Comparison of ENCODE assay signal across 16 cellular contexts in the genomic region with DNA sequence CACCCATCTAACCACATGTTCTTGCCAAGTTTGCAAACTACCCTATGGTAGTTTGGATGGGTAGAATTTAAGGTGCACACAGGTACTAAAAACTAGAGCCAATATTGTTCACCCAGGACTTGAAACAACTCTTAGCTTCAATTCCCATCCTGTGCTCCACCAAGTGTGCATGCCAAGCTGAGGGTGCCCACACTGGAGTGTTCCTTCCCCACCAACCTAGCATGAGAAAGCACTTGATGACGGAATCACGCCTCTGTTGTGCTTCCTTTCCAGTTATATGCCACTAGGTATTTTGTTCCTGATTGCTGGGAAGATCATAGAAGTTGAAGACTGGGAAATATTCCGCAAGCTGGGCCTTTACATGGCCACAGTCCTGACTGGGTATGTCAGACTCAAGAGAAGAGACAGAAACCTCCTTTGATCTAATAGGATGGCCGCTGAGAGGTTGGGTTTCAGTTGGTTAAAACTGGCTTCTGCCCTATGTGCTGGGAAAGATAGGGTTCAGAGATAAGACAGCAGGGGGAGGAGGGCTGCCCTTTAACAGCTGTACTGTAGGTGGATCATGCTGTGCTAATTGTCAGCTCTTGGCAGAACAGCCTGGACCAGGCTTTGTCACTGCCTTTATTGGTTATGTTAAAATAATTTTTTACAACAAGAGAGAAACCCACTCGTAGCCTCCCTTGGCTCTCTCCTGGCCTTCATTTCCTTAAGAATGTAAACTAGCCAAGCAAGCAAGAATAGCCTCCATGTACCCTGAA.
DNase-seq lines count a peak whose midpoint lies in the region; ATAC-seq, FAIRE-seq and TF ChIP-seq lines count a peak whose summit lies in the region.
"Had no signal": no experiment of that assay in that cellular context is flagged by ENCODE, and none has a peak within 500 bp of the region (broad histone marks: within the 10 kb centered on the region; RNA-seq: fewer than 3 reads in every experiment).

No MANE protein-coding gene starts in this region.

- H3K14ac ChIP-seq in trophoblast cell (ENCODE audit: low read length): no peak overlapping the region

- H3K27me3 ChIP-seq in GM12878 (replicated peaks in 1 of 2; ENCODE audit: control insufficient read depth in 2 of 2, insufficient read depth in 2 of 2, low read length in 1 of 2) (no peaks in the 10 kb centered on the region), trophoblast cell (ENCODE audit: insufficient read depth, low read length) (no peaks in the 10 kb centered on the region)
- H3K27me3 ChIP-seq: BE2C, brain microvascular endothelial cell had no signal

- peak overlapping the region; percentile 63 for H3K27ac ChIP-seq in GM12878 (ENCODE audit: control insufficient read depth, insufficient read depth)
- H3K27ac ChIP-seq in trophoblast cell (ENCODE audit: low read depth, low read length): peak overlapping the region; percentile 24
- H3K27ac ChIP-seq: brain microvascular endothelial cell, skin epidermis had no signal

- H2BK120ac ChIP-seq in trophoblast cell (ENCODE audit: insufficient read depth, low read length, poor library complexity): no peak overlapping the region

- H2BK5ac ChIP-seq in trophoblast cell (ENCODE audit: low read depth, low read length, poor library complexity): no peak overlapping the region

- peaks cover 10% of the 10 kb centered on the region for H3K79me1 ChIP-seq in trophoblast cell (ENCODE audit: low read length)

- SMC1A ChIA-PET in GM12878 (lab: Charles Lee; ENCODE audit: uncharacterized antibody, unreplicated experiment): interaction anchor here (0.6 to 3.0 kb wide), 2 partner anchors 12 to 15 kb away, joined by 3 to 10 read pairs; no protein-coding TSS in a partner anchor

- no peak overlapping the region for H2BK12ac ChIP-seq in trophoblast cell (ENCODE audit: low read length)

- H2AFZ ChIP-seq in GM12878 (ENCODE audit: control insufficient read depth, low read depth, low read length) (no peak overlapping the region), trophoblast cell (ENCODE audit: insufficient read depth, low read length, poor library complexity) (no peak overlapping the region)

- H3K36me3 ChIP-seq in GM12878 (ENCODE audit: control insufficient read depth in 2 of 2, insufficient read depth in 2 of 2, low read length in 1 of 2): peaks cover 2 to 16% of the 10 kb centered on the region in 2 experiments
- no peaks in the 10 kb centered on the region for H3K36me3 ChIP-seq in trophoblast cell (ENCODE audit: control insufficient read depth in 1 of 2, insufficient read depth in 2 of 2, low read length in 2 of 2)
- H3K36me3 ChIP-seq: BE2C had no signal

- no peaks in the 10 kb centered on the region for H4K20me1 ChIP-seq in GM12878 (ENCODE audit: control insufficient read depth, insufficient read depth)

- no peak for TF ChIP-seq EP300 in GM12878 (IDR thresholded peaks at IDR 0.05; ENCODE audit: borderline replicate concordance in 1 of 2, control insufficient read depth in 1 of 2, low read depth in 2 of 2, low read length in 2 of 2)

- no peak overlapping the region for H4K8ac ChIP-seq in trophoblast cell (ENCODE audit: low read depth, low read length)

- no peak overlapping the region for H3K23ac ChIP-seq in trophoblast cell (ENCODE audit: low read length)

- no peak overlapping the region for H3K9ac ChIP-seq in GM12878 (ENCODE audit: control insufficient read depth, insufficient read depth, low read length)
- no peak overlapping the region for H3K9ac ChIP-seq in trophoblast cell (ENCODE audit: low read length)

- no peak overlapping the region for H3K4me2 ChIP-seq in GM12878 (ENCODE audit: control insufficient read depth, insufficient read depth)
- no peak overlapping the region for H3K4me2 ChIP-seq in trophoblast cell (ENCODE audit: low read length)

- BruUV-seq in GM12878 (replicated peaks; lab: Mats Ljungman, UMichigan): no TSS peak

- no peak overlapping the region for H4K12ac ChIP-seq in trophoblast cell (ENCODE audit: low read depth, low read length)

- POLR2A ChIA-PET in GM12878 (lab: Charles Lee): no interaction called here

- H3K4ac ChIP-seq in trophoblast cell (ENCODE audit: low read depth, low read length): no peak overlapping the region

- ATAC-seq in GM12878 (no peak), GM18861 (IDR thresholded peaks at IDR 0.05; ENCODE audit: unreplicated experiment) (no peak), GM21381 (IDR thresholded peaks at IDR 0.05; ENCODE audit: unreplicated experiment) (no peak)

- TF ChIP-seq RAD21 in GM12878 (IDR thresholded peaks at IDR 0.05; ENCODE audit: insufficient read depth, low read depth, low read length): no peak

- H3K79me2 ChIP-seq in GM12878 (ENCODE audit: control insufficient read depth, insufficient read depth, low read length) (no peaks in the 10 kb centered on the region), trophoblast cell (ENCODE audit: control insufficient read depth, insufficient read depth, low read length, poor library complexity) (no peaks in the 10 kb centered on the region)

- 98% methylated on average over 5 of the region's 5 CpGs for WGBS in GM12878 (ENCODE audit: insufficient coverage, insufficient replicate concordance, low lambda C conversion rate, missing lambda C conversion rate)
- WGBS in trophoblast cell (ENCODE audit: extremely low coverage, insufficient coverage, insufficient read length): no CpG with 5 or more reads among the region's 5 CpGs

- H3K4me1 ChIP-seq in GM12878 (ENCODE audit: control insufficient read depth, insufficient read depth, low read length) (peaks cover 14% of the 10 kb centered on the region), trophoblast cell (ENCODE audit: control insufficient read depth in 1 of 2, insufficient read depth in 2 of 2, low read length in 2 of 2) (peaks cover 17 to 27% of the 10 kb centered on the region in 2 experiments)
- H3K4me1 ChIP-seq: BE2C had no signal

- peak; percentile 45 for DNase-seq in DMS79 treated with DMSO at 0.1 percent for 48 hours (lab: John Stamatoyannopoulos, UW)
- peak; percentile 71 to 92 for DNase-seq in NCI-H2081 (lab: John Stamatoyannopoulos, UW)
- no peak for DNase-seq in GM12878 (ENCODE audit: low read depth, low spot score)
- no peak for DNase-seq in trophoblast cell
- no peak for DNase-seq in globus pallidus (ENCODE audit: low spot score)
- DNase-seq: activated CD4-positive, alpha-beta T cell treated with anti-CD3 and anti-CD28 coated beads, Interleukin-2, amount 50 U/mL, for 48 hours; activated T-cell treated with anti-CD3 and anti-CD28 coated beads, Interleukin-2, amount 50 U/mL, for 24 hours; BE2C; brain microvascular endothelial cell; NCI-H774; stimulated activated CD4-positive, alpha-beta T cell treated with anti-CD3 and anti-CD28 coated beads, Interleukin-4, amount 100 ng/mL, for 1 hour had no signal

- in situ Hi-C loops in GM12878 (cut with MboI): no loop called here

- FAIRE-seq in GM12878 (lab: Jason Lieb, UNC): no peak
- FAIRE-seq: D721Med, H54 had no signal

- no peak overlapping the region for H3K18ac ChIP-seq in trophoblast cell (ENCODE audit: low read length)

- no peak overlapping the region for H2AK5ac ChIP-seq in trophoblast cell (ENCODE audit: low read length)

- TF ChIP-seq POLR2A in GM12878 (IDR thresholded peaks at IDR 0.05; ENCODE audit: low read depth, low read length): no peak

- no peak for TF ChIP-seq CTCF in GM12878 (IDR thresholded peaks at IDR 0.05 in 2 of 3, conservative IDR thresholded peaks at IDR 0.05 in 1 of 3; ENCODE audit: control insufficient read depth in 2 of 3, extremely low read depth in 1 of 3, insufficient read depth in 1 of 3, low read depth in 3 of 3, low read length in 3 of 3)

- peak overlapping the region; percentile 25 for H4K91ac ChIP-seq in trophoblast cell (ENCODE audit: low read depth, low read length)

- RAD21 ChIA-PET in GM12878 (lab: Charles Lee; ENCODE audit: unreplicated experiment): no interaction called here

- H3K9me3 ChIP-seq in GM12878 (replicated peaks; ENCODE audit: control insufficient read depth, insufficient read depth, low read length) (no peaks in the 10 kb centered on the region), trophoblast cell (ENCODE audit: insufficient read depth, low read depth, low read length) (no peaks in the 10 kb centered on the region)
- H3K9me3 ChIP-seq: BE2C had no signal

- CTCF ChIA-PET in GM12878 (lab: Yijun Ruan, JAX): interaction anchor here (1.1 to 2.3 kb wide), 2 partner anchors 8 to 56 kb away, joined by 3 to 6 read pairs; no protein-coding TSS in a partner anchor

- intact Hi-C loops in GM12878 (cut with micrococcal nuclease; ENCODE audit: unreplicated experiment): no loop called here

- H3K4me3 ChIP-seq in GM12878: no peak overlapping the region
- H3K4me3 ChIP-seq in trophoblast cell (ENCODE audit: low read depth, low read length): no peak overlapping the region
- H3K4me3 ChIP-seq: skin epidermis had no signal

TF ChIP-seq in GM12878, 131 proteins besides CTCF, POLR2A, EP300 and RAD21:
- TF ChIP-seq POU2F2 (IDR thresholded peaks at IDR 0.05; ENCODE audit: borderline replicate concordance, low read depth, low read length): no peak
- TF ChIP-seq, protein P1, sequence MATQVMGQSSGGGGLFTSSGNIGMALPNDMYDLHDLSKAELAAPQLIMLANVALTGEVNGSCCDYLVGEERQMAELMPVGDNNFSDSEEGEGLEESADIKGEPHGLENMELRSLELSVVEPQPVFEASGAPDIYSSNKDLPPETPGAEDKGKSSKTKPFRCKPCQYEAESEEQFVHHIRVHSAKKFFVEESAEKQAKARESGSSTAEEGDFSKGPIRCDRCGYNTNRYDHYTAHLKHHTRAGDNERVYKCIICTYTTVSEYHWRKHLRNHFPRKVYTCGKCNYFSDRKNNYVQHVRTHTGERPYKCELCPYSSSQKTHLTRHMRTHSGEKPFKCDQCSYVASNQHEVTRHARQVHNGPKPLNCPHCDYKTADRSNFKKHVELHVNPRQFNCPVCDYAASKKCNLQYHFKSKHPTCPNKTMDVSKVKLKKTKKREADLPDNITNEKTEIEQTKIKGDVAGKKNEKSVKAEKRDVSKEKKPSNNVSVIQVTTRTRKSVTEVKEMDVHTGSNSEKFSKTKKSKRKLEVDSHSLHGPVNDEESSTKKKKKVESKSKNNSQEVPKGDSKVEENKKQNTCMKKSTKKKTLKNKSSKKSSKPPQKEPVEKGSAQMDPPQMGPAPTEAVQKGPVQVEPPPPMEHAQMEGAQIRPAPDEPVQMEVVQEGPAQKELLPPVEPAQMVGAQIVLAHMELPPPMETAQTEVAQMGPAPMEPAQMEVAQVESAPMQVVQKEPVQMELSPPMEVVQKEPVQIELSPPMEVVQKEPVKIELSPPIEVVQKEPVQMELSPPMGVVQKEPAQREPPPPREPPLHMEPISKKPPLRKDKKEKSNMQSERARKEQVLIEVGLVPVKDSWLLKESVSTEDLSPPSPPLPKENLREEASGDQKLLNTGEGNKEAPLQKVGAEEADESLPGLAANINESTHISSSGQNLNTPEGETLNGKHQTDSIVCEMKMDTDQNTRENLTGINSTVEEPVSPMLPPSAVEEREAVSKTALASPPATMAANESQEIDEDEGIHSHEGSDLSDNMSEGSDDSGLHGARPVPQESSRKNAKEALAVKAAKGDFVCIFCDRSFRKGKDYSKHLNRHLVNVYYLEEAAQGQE (IDR thresholded peaks at IDR 0.05; ENCODE audit: low read depth, low read length): no peak

Comparison
In these comparisons a context has a peak if more than half of its experiments do, and no peak if none do; other contexts are left out.
1. DNase-seq: peak in DMS79 treated with DMSO at 0.1 percent for 48 hours (single experiment) and NCI-H2081 (2 of 2); none in GM12878 (single experiment), trophoblast cell (0 of 2) and globus pallidus (single experiment).